ENCODE assay signal across 19 cellular contexts in the genomic region with DNA sequence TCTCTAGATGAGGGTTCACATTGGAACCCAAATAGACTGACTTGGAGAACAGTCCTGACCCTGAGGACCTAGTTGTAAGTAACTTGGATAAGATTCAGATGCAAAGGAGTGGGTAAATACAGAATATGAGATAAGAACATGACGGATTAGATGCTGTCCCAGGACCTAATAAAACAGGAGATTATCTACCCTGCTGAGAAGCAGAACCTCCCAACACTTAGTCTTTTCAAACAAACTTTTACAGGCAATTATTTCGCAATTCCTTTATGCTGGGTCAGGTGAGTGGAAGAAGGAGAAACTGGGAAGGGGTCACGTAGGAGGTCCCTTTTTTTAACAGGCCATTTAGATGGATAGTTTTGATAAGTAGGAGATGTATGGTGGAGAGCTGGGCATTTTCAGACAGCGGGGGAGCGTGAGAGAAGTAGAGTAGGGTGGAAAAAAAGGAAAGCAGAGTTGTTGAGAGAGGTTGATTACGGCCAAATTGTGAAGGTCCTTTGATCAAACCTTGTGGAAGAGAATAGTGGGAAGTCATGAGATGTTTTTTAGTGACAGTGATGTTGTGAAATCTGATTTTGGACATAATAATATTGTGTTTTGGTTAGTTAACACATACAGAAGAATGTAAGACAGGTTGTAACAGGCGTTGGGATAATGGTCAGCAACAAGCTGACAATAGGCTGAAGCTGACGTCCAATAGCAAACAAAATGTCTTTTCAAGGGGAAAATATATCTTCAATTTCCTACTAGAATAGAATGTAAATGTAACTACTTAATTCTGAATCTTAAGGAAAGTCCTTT. TPM values are rescaled to one million over a fixed set of nuclear protein-coding genes. Genes with fewer than 3 reads are reported as not detected.
A peak's percentile ranks its signal among the peaks of the same experiment; 100 is the strongest.
DNase-seq lines count a peak whose midpoint lies in the region; ATAC-seq, FAIRE-seq and TF ChIP-seq lines count a peak whose summit lies in the region.
"Had no signal": no experiment of that assay in that cellular context is flagged by ENCODE, and none has a peak within 500 bp of the region (broad histone marks: within the 10 kb centered on the region; RNA-seq: fewer than 3 reads in every experiment).

No MANE protein-coding gene starts in this region.

- no peak overlapping the region for H3K4me3 ChIP-seq in HCT116 (replicated peaks in 1 of 2; ENCODE audit: low read depth in 1 of 2, low read length in 2 of 2)
- H3K4me3 ChIP-seq in trophoblast cell (ENCODE audit: low read depth, low read length): no peak overlapping the region
- no peak overlapping the region for H3K4me3 ChIP-seq in left ventricle myocardium inferior
- H3K4me3 ChIP-seq: A549; BLaER1 treated with 17β-estradiol and CSF1 and Interleukin-3, amounts not matched to agents 10 nM and 100 nM; GM12878 had no signal

- no peak overlapping the region for H2AK5ac ChIP-seq in trophoblast cell (ENCODE audit: low read length)

- peak overlapping the region; percentile 17 for H3K18ac ChIP-seq in trophoblast cell (ENCODE audit: low read length)

- WGBS in trophoblast cell (ENCODE audit: extremely low coverage, insufficient coverage, insufficient read length): no CpG with 5 or more reads among the region's 8 CpGs

- H3K27me3 ChIP-seq in HCT116 (ENCODE audit: insufficient read depth, low read length): no peaks in the 10 kb centered on the region
- no peaks in the 10 kb centered on the region for H3K27me3 ChIP-seq in trophoblast cell (ENCODE audit: insufficient read depth, low read length)
- no peaks in the 10 kb centered on the region for H3K27me3 ChIP-seq in left ventricle myocardium inferior (ENCODE audit: low read depth)
- H3K27me3 ChIP-seq: BLaER1 treated with 17β-estradiol and CSF1 and Interleukin-3, amounts not matched to agents 10 nM and 100 nM had no signal

- no peak overlapping the region for H3K4ac ChIP-seq in trophoblast cell (ENCODE audit: low read depth, low read length)

- intact Hi-C loops in HCT116 (cut with micrococcal nuclease) (loop anchor here (5.0 to 10.0 kb wide), 3 partner anchors 75 to 892 kb away; no protein-coding TSS in a partner anchor), left ventricle myocardium inferior (cut with micrococcal nuclease) (no loop called here)

- no peak overlapping the region for H4K8ac ChIP-seq in trophoblast cell (ENCODE audit: low read depth, low read length)

- H3K4me1 ChIP-seq in HCT116 (ENCODE audit: control insufficient read depth in 1 of 2, insufficient read depth in 2 of 2, low read length in 2 of 2): peaks cover 43 to 88% of the 10 kb centered on the region in 2 experiments
- H3K4me1 ChIP-seq in trophoblast cell (ENCODE audit: control insufficient read depth in 1 of 2, insufficient read depth in 2 of 2, low read length in 2 of 2): peaks cover 5 to 6% of the 10 kb centered on the region in 2 experiments
- no peaks in the 10 kb centered on the region for H3K4me1 ChIP-seq in left ventricle myocardium inferior
- H3K4me1 ChIP-seq: BLaER1 treated with 17β-estradiol and CSF1 and Interleukin-3, amounts not matched to agents 10 nM and 100 nM had no signal

- H3K4me2 ChIP-seq in HCT116 (ENCODE audit: low read length) (0 out of 2 replicates have a peak overlapping the region, but pooled peaks have one; percentile 2), trophoblast cell (ENCODE audit: low read length) (no peak overlapping the region)
- H3K4me2 ChIP-seq: A549; BLaER1 treated with 17β-estradiol and CSF1 and Interleukin-3, amounts not matched to agents 10 nM and 100 nM had no signal

- TF ChIP-seq CTCF in HCT116 (IDR thresholded peaks at IDR 0.05 in 2 of 3, conservative IDR thresholded peaks at IDR 0.05 in 1 of 3; ENCODE audit: borderline replicate concordance in 1 of 3, insufficient read depth in 1 of 3, low read depth in 2 of 3, low read length in 2 of 3) (no peak), left ventricle myocardium inferior (IDR thresholded peaks at IDR 0.05; ENCODE audit: borderline replicate concordance) (no peak)

- no peaks in the 10 kb centered on the region for H4K20me1 ChIP-seq in HCT116 (ENCODE audit: insufficient read depth)
- H4K20me1 ChIP-seq: BLaER1 treated with 17β-estradiol and CSF1 and Interleukin-3, amounts not matched to agents 10 nM and 100 nM had no signal

- H2BK120ac ChIP-seq in trophoblast cell (ENCODE audit: insufficient read depth, low read length, poor library complexity): peak overlapping the region; percentile 38

- no peak overlapping the region for H2BK5ac ChIP-seq in trophoblast cell (ENCODE audit: low read depth, low read length, poor library complexity)

- no peak overlapping the region for H3K14ac ChIP-seq in trophoblast cell (ENCODE audit: low read length)

- TF ChIP-seq POLR2A in HCT116 (IDR thresholded peaks at IDR 0.05; ENCODE audit: borderline replicate concordance, extremely low read depth, insufficient read depth, insufficient read length) (no peak), GM12891 (IDR thresholded peaks at IDR 0.05; ENCODE audit: low read depth, low read length) (no peak)

- peak overlapping the region; percentile 62 for H4K91ac ChIP-seq in trophoblast cell (ENCODE audit: low read depth, low read length)

- no peaks in the 10 kb centered on the region for H3K9me3 ChIP-seq in HCT116 (ENCODE audit: control insufficient read depth in 1 of 2, insufficient read depth in 1 of 2, low read depth in 1 of 2, low read length in 2 of 2)
- H3K9me3 ChIP-seq in trophoblast cell (ENCODE audit: insufficient read depth, low read depth, low read length): no peaks in the 10 kb centered on the region
- no peaks in the 10 kb centered on the region for H3K9me3 ChIP-seq in left ventricle myocardium inferior (replicated peaks)
- H3K9me3 ChIP-seq: A549; BLaER1 treated with 17β-estradiol and CSF1 and Interleukin-3, amounts not matched to agents 10 nM and 100 nM had no signal

- H3K9me2 ChIP-seq in HCT116 (ENCODE audit: insufficient read depth): no peaks in the 10 kb centered on the region

- no peak overlapping the region for H3K9ac ChIP-seq in HCT116 (ENCODE audit: low read length)
- H3K9ac ChIP-seq in trophoblast cell (ENCODE audit: low read length): no peak overlapping the region
- H3K9ac ChIP-seq: BLaER1 treated with 17β-estradiol and CSF1 and Interleukin-3, amounts not matched to agents 10 nM and 100 nM had no signal

- H2AFZ ChIP-seq in HCT116 (ENCODE audit: low read depth, low read length, poor library complexity, severe bottlenecking): no peak overlapping the region
- H2AFZ ChIP-seq in trophoblast cell (ENCODE audit: insufficient read depth, low read length, poor library complexity): no peak overlapping the region

- TF ChIP-seq RAD21 in HCT116 (IDR thresholded peaks at IDR 0.05; ENCODE audit: low read depth): no peak

- H3K36me3 ChIP-seq in HCT116 (ENCODE audit: control insufficient read depth in 1 of 2, insufficient read depth in 2 of 2, low read length in 2 of 2) (no peaks in the 10 kb centered on the region), trophoblast cell (ENCODE audit: control insufficient read depth in 1 of 2, insufficient read depth in 2 of 2, low read length in 2 of 2) (peaks cover 0 to 2% of the 10 kb centered on the region in 2 experiments), left ventricle myocardium inferior (no peaks in the 10 kb centered on the region)
- H3K36me3 ChIP-seq: BLaER1 treated with 17β-estradiol and CSF1 and Interleukin-3, amounts not matched to agents 10 nM and 100 nM had no signal

- no peak overlapping the region for H4K12ac ChIP-seq in trophoblast cell (ENCODE audit: low read depth, low read length)

- no peak for FAIRE-seq in GM12891 (lab: Jason Lieb, UNC)
- FAIRE-seq: A549, GM12878, GM18507, RCC 7860 had no signal

- H2BK12ac ChIP-seq in trophoblast cell (ENCODE audit: low read length): no peak overlapping the region

- no peak overlapping the region for H3K23ac ChIP-seq in trophoblast cell (ENCODE audit: low read length)

- POLR2A ChIA-PET in HCT116 (lab: Charles Lee): no interaction called here

- DNase-seq in HCT116 (ENCODE audit: low read depth, low spot score): no peak
- peak; percentile 44 for DNase-seq in NCI-H69 (lab: John Stamatoyannopoulos, UW)
- DNase-seq in epithelial cell of prostate (ENCODE audit: low read depth, low spot score): no peak
- peak in 1 of 2 donors; percentile 41 for DNase-seq in trophoblast cell
- no peak for DNase-seq in SW 1271 (lab: John Stamatoyannopoulos, UW)
- DNase-seq in left ventricle myocardium inferior: no peak
- DNase-seq in GM12891 (ENCODE audit: insufficient read length, low spot score): no peak
- DNase-seq: CD8-positive, alpha-beta memory T cell; DND-41; GDM1; MM.1S; NCI-H1092 treated with DMSO at 0.1 percent for 48 hours; NCI-H2081 treated with DMSO at 0.1 percent for 48 hours; NCI-H524 had no signal

- BruUV-seq in HCT116 (replicated peaks; lab: Mats Ljungman, UMichigan): no TSS peak

- H3K79me2 ChIP-seq in HCT116 (ENCODE audit: insufficient read depth, low read length) (peaks cover 7% of the 10 kb centered on the region), trophoblast cell (ENCODE audit: control insufficient read depth, insufficient read depth, low read length, poor library complexity) (peaks cover 3% of the 10 kb centered on the region)

- no peak for ATAC-seq in HCT116
- ATAC-seq: A549, GM12878 had no signal

- RAD21 ChIA-PET in HCT116 (lab: Charles Lee; ENCODE audit: low non-redundant PET in 1 of 2, low total read pairs in 2 of 2, uncharacterized antibody in 2 of 2, unreplicated experiment in 2 of 2): interaction anchor here in 1 of 2 experiments (1.1 kb wide), 1 partner anchor 190 kb away, joined by 6 read pairs; no protein-coding TSS in a partner anchor

- H3K27ac ChIP-seq in HCT116 (ENCODE audit: low read depth, low read length) (peak overlapping the region; percentile 17), epithelial cell of prostate (peak overlapping the region; percentile 57), trophoblast cell (ENCODE audit: low read depth, low read length) (no peak overlapping the region), left ventricle myocardium inferior (replicated peaks) (no peak overlapping the region)
- H3K27ac ChIP-seq: A549; BLaER1 treated with 17β-estradiol and CSF1 and Interleukin-3, amounts not matched to agents 10 nM and 100 nM had no signal

- H3K79me1 ChIP-seq in trophoblast cell (ENCODE audit: low read length): peaks cover 7% of the 10 kb centered on the region

- CTCF ChIA-PET in HCT116 (lab: Charles Lee): interaction anchor here (1.0 to 1.6 kb wide), 2 partner anchors 161 to 189 kb away, joined by 6 to 10 read pairs; no protein-coding TSS in a partner anchor

TF ChIP-seq in HCT116, 20 proteins besides CTCF, POLR2A, EP300 and RAD21:
- peak; percentile 43; the same call in 1 of the 2 replicates for TF ChIP-seq CEBPB (IDR thresholded peaks at IDR 0.05; ENCODE audit: low read depth)
- TF ChIP-seq FOSL1 (IDR thresholded peaks at IDR 0.05; ENCODE audit: low read depth): no peak

TF ChIP-seq in GM12891, 5 proteins besides CTCF, POLR2A, EP300 and RAD21 (continues in another document):
- TF ChIP-seq PAX5 (IDR thresholded peaks at IDR 0.05; ENCODE audit: insufficient read depth, low read length, severe bottlenecking): no peak
- no peak for TF ChIP-seq POLR2AphosphoS5 (IDR thresholded peaks at IDR 0.05; ENCODE audit: low read depth, low read length)
- TF ChIP-seq TAF1 (IDR thresholded peaks at IDR 0.05; ENCODE audit: low read depth, low read length): no peak
- no peak for TF ChIP-seq SPI1 (IDR thresholded peaks at IDR 0.05; ENCODE audit: low read depth, low read length)

RNA-seq across cellular contexts. Expression of gene FAM83B, which starts 32.8 kb away (rescaled TPM):
- 16.9 TPM for total RNA-seq in HCT116 (2021; ENCODE audit: unreplicated experiment)
- 3.2 and 3.6 TPM in 2 replicates for polyA plus RNA-seq in HCT116 (2012)
- 21.7 and 22.4 TPM in 2 replicates for polyA plus RNA-seq in trophoblast cell (2013)
- total RNA-seq in left ventricle myocardium inferior: 0.63 TPM
- not detected for polyA plus RNA-seq in GM12891 (2012; ENCODE audit: low read depth, missing spikeins)
- total RNA-seq: CD8-positive, alpha-beta memory T cell had no signal
- polyA plus RNA-seq: CD8-positive, alpha-beta memory T cell; GM12878 had no signal

Comparison
In these comparisons a context has a peak if more than half of its experiments do, and no peak if none do; other contexts are left out.
1. H3K27ac ChIP-seq: peak in HCT116 (single experiment) and epithelial cell of prostate (single experiment); none in trophoblast cell (single experiment) and left ventricle myocardium inferior (single experiment).
2. RNA of gene FAM83B, which starts 32.8 kb away (total RNA-seq): 16.9 TPM in HCT116 (single experiment); 0.63 TPM in left ventricle myocardium inferior (single experiment); every median in the first group is over 10 times any median in the second.